ENCODE assay signal across 9 cellular contexts in the genomic region with DNA sequence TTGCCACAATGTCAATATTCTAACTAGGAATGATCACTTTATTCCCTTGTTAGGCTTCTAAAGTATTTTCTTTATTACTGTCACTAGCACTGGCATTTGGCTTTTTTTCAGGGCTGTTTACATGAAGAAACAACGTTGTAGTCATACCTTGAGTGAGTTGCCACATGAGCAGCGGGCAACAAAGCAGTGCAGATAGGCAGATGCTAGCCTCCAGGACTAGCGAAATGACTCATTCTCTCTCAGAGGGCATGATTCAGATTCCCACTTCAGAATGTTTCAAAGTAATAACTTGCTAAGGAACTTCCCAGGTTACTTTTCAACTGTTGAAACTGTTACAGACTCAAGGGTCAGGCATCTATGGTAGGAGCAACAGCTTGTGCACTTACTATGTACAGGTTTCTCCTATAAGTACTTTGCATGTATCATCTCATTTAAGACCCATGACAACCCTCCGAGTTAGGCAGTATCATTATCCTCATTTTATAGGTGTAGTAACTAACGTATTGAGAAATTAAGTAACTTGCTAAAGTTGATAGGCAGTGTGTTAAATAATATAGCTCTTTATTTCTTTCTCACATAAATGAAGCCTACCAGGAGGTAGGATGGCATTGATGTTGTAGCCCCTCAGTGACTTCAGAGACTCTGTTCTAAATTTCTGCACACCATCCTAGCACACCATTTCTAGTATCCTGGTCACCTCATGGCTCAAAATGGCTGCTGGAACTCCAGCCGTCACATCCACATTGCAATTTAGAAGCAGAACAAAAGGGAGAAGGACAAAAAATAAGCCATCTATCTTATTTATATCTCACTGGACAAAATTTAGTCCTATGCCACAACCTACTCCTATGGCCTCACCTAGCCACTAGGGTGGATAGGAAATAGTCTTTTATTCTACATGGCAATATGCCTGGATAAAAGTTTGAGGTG.
DNase-seq lines count a peak whose midpoint lies in the region; ATAC-seq and TF ChIP-seq lines count a peak whose summit lies in the region.
"Had no signal": no experiment of that assay in that cellular context is flagged by ENCODE, and none has a peak within 500 bp of the region (broad histone marks: within the 10 kb centered on the region; RNA-seq: fewer than 3 reads in every experiment).

No MANE protein-coding gene starts in this region.

- POLR2A ChIA-PET in CD4-positive, alpha-beta memory T cell (lab: Charles Lee; ENCODE audit: partially characterized antibody) = no interaction called here

- no peak overlapping the region for H3K4me3 ChIP-seq in fibroblast of mammary gland (ENCODE audit: control insufficient read depth, low read depth, low read length)
- no peak overlapping the region for H3K4me3 ChIP-seq in CD4-positive, alpha-beta memory T cell (ENCODE audit: low read length in 2 of 2)

- no peaks in the 10 kb centered on the region for H3K9me3 ChIP-seq in CD4-positive, alpha-beta memory T cell (ENCODE audit: control insufficient read depth in 1 of 2, low read length in 2 of 2)

- no peaks in the 10 kb centered on the region for H3K36me3 ChIP-seq in CD4-positive, alpha-beta memory T cell (ENCODE audit: insufficient read depth, low read length)

- peaks cover 19% of the 10 kb centered on the region for H3K36me3 Mint-ChIP-seq in T-helper 1 cell treated with Interleukin-12 subunit alpha and Interleukin-12 subunit beta and Interleukin-4 antibody, amounts not matched to agents 30 μg/mL and 1 μg/mL, for 36 hours (ENCODE audit: low read depth)
- H3K36me3 Mint-ChIP-seq in CD4-positive, alpha-beta memory T cell = no peaks in the 10 kb centered on the region
- H3K36me3 Mint-ChIP-seq: brain had no signal

- H3K9me3 Mint-ChIP-seq in T-helper 1 cell treated with Interleukin-12 subunit alpha and Interleukin-12 subunit beta and Interleukin-4 antibody, amounts not matched to agents 30 μg/mL and 1 μg/mL, for 36 hours = peaks cover 37% of the 10 kb centered on the region
- H3K9me3 Mint-ChIP-seq in CD4-positive, alpha-beta memory T cell = peaks cover 0 to 4% (median 0%) of the 10 kb centered on the region in 8 donors

- peak overlapping the region; percentile 77 for H3K27ac Mint-ChIP-seq in T-helper 1 cell treated with Interleukin-12 subunit alpha and Interleukin-12 subunit beta and Interleukin-4 antibody, amounts not matched to agents 30 μg/mL and 1 μg/mL, for 36 hours
- H3K27ac Mint-ChIP-seq in CD4-positive, alpha-beta memory T cell = peak overlapping the region in 2 of 7 donors; percentile 50 to 62
- H3K27ac Mint-ChIP-seq: brain had no signal

- peak; percentile 62 for ATAC-seq in GM21737 (IDR thresholded peaks at IDR 0.05; ENCODE audit: unreplicated experiment)
- no peak for ATAC-seq in GM19035 (IDR thresholded peaks at IDR 0.05; ENCODE audit: unreplicated experiment)
- ATAC-seq in Right ventricle myocardium inferior = no peak

- H3K27me3 Mint-ChIP-seq in T-helper 1 cell treated with Interleukin-12 subunit alpha and Interleukin-12 subunit beta and Interleukin-4 antibody, amounts not matched to agents 30 μg/mL and 1 μg/mL, for 36 hours (ENCODE audit: low read depth) = no peaks in the 10 kb centered on the region
- H3K27me3 Mint-ChIP-seq in CD4-positive, alpha-beta memory T cell = no peaks in the 10 kb centered on the region
- H3K27me3 Mint-ChIP-seq: brain had no signal

- in situ Hi-C loops in Caki2 (cut with HindIII; ENCODE audit: low pct_unique_long_range_greater_than_20kb, low sequenced_read_pairs) = no loop called here

- H3K4me3 Mint-ChIP-seq in T-helper 1 cell treated with Interleukin-12 subunit alpha and Interleukin-12 subunit beta and Interleukin-4 antibody, amounts not matched to agents 30 μg/mL and 1 μg/mL, for 36 hours = peak overlapping the region; percentile 33
- H3K4me3 Mint-ChIP-seq in CD4-positive, alpha-beta memory T cell = no peak overlapping the region

- peak; percentile 2 for DNase-seq in Caki2 (ENCODE audit: low read depth)
- peak; percentile 47 for DNase-seq in fibroblast of mammary gland (ENCODE audit: low read depth)
- no peak for DNase-seq in cortex of kidney (lab: John Stamatoyannopoulos, UW)
- DNase-seq in CD4-positive, alpha-beta memory T cell = no peak
- no peak for DNase-seq in Right ventricle myocardium inferior (ENCODE audit: missing footprints)

- no peak overlapping the region for H3K27ac ChIP-seq in CD4-positive, alpha-beta memory T cell (ENCODE audit: low read depth, low read length)

- intact Hi-C loops in CD4-positive, alpha-beta memory T cell (cut with micrococcal nuclease) = no loop called here
- intact Hi-C loops in Right ventricle myocardium inferior (cut with DNase I) = no loop called here

- CTCF ChIA-PET in CD4-positive, alpha-beta memory T cell (lab: Charles Lee; ENCODE audit: partially characterized antibody) = interaction anchor here (1.4 to 1.9 kb wide), 2 partner anchors 10 to 158 kb away, joined by 3 to 4 read pairs; no protein-coding TSS in a partner anchor

- no peak for TF ChIP-seq CTCF in fibroblast of mammary gland (conservative IDR thresholded peaks at IDR 0.05; ENCODE audit: control insufficient read depth, insufficient read depth, low read depth, low read length)

- peaks cover 58% of the 10 kb centered on the region for H3K4me1 Mint-ChIP-seq in T-helper 1 cell treated with Interleukin-12 subunit alpha and Interleukin-12 subunit beta and Interleukin-4 antibody, amounts not matched to agents 30 μg/mL and 1 μg/mL, for 36 hours (ENCODE audit: low read depth)
- H3K4me1 Mint-ChIP-seq in CD4-positive, alpha-beta memory T cell = peaks cover 28 to 41% (median 34%) of the 10 kb centered on the region in 4 donors

- H3K4me1 ChIP-seq in CD4-positive, alpha-beta memory T cell (ENCODE audit: insufficient read depth, low read length) = peaks cover 49% of the 10 kb centered on the region

- no peaks in the 10 kb centered on the region for H3K27me3 ChIP-seq in CD4-positive, alpha-beta memory T cell (ENCODE audit: insufficient read depth, low read length)

Comparison
In these comparisons a context has a peak if more than half of its experiments do, and no peak if none do; other contexts are left out.
1. DNase-seq: peak in Caki2 (single experiment) and fibroblast of mammary gland (single experiment); none in cortex of kidney (single experiment), CD4-positive, alpha-beta memory T cell (0 of 5) and Right ventricle myocardium inferior (single experiment).